In genomic region chr1:145906954-145907755, GRCh38 we compare ENCODE assay signal across 12 cellular contexts. TPM values are rescaled to one million over a fixed set of nuclear protein-coding genes. Genes with fewer than 3 reads are reported as not detected.
A peak's percentile ranks its signal among the peaks of the same experiment; 100 is the strongest.
DNase-seq lines count a peak whose midpoint lies in the region; TF ChIP-seq lines count a peak whose summit lies in the region.
"Had no signal": no experiment of that assay in that cellular context is flagged by ENCODE, and none has a peak within 500 bp of the region (broad histone marks: within the 10 kb centered on the region; RNA-seq: fewer than 3 reads in every experiment).

No MANE protein-coding gene starts in this region.

- H3K4me1 Mint-ChIP-seq in progenitor cell of endocrine pancreas (ENCODE audit: low read depth): peaks cover 2% of the 10 kb centered on the region

- no peak overlapping the region for H3K4me3 Mint-ChIP-seq in progenitor cell of endocrine pancreas (ENCODE audit: low read depth)
- H3K4me3 Mint-ChIP-seq: activated CD8-positive, alpha-beta T cell treated with anti-CD3 and anti-CD28 coated beads, Interleukin-2, amount 10 ng/mL, durations not matched to agents 7 days and 5 days; brain had no signal

- H3K27me3 Mint-ChIP-seq in progenitor cell of endocrine pancreas: peaks cover 3% of the 10 kb centered on the region

- DNase-seq in dermis blood vessel endothelial cell (peak; percentile 77), progenitor cell of endocrine pancreas (ENCODE audit: low spot score, unreplicated experiment) (no peak), activated gamma-delta T cell (lab: John Stamatoyannopoulos, UW) (no peak), NCI-H2081 treated with DMSO at 0.1 percent for 48 hours (lab: John Stamatoyannopoulos, UW) (no peak), NCI-H446 treated with DMSO at 0.1 percent for 48 hours (lab: John Stamatoyannopoulos, UW) (no peak)
- DNase-seq: activated CD8-positive, alpha-beta T cell treated with anti-CD3 and anti-CD28 coated beads, Interleukin-2, amount 10 ng/mL, durations not matched to agents 7 days and 5 days; activated gamma-delta T cell treated with Interleukin-2 at 50 U/mL for 16 hours; left lung; NCI-H1048; spleen had no signal

- no peaks in the 10 kb centered on the region for H3K9me3 Mint-ChIP-seq in progenitor cell of endocrine pancreas (ENCODE audit: low read depth)

- H3K36me3 Mint-ChIP-seq in progenitor cell of endocrine pancreas (ENCODE audit: insufficient read depth): peaks cover 2% of the 10 kb centered on the region
- H3K36me3 Mint-ChIP-seq: brain had no signal

- no peak for TF ChIP-seq CTCF in progenitor cell of endocrine pancreas (IDR thresholded peaks at IDR 0.05; ENCODE audit: unreplicated experiment)

- peak overlapping the region; percentile 57 for H3K27ac Mint-ChIP-seq in progenitor cell of endocrine pancreas
- H3K27ac Mint-ChIP-seq: activated CD8-positive, alpha-beta T cell treated with anti-CD3 and anti-CD28 coated beads, Interleukin-2, amount 10 ng/mL, durations not matched to agents 7 days and 5 days had no signal

TF ChIP-seq in PFSK-1, 5 proteins besides CTCF, POLR2A, EP300 and RAD21:
- TF ChIP-seq SIN3A (IDR thresholded peaks at IDR 0.05; ENCODE audit: borderline replicate concordance, insufficient read depth, low read length) (peak; percentile 72; the same call in 1 of the 2 replicates), TAF1 (IDR thresholded peaks at IDR 0.05; ENCODE audit: borderline replicate concordance, insufficient read depth, low read length) (peak; percentile 59; the same call in 1 of the 2 replicates), FOXP2 (optimal IDR thresholded peaks at IDR 0.05; ENCODE audit: borderline replicate concordance, extremely low read depth, extremely low read length, insufficient read depth) (no peak), POLR2AphosphoS5 (IDR thresholded peaks at IDR 0.05; ENCODE audit: low read depth, low read length) (0 out of 2 replicates have a peak, but pooled peaks have one; percentile 38), REST (IDR thresholded peaks at IDR 0.05; ENCODE audit: insufficient read depth in 1 of 2, low read depth in 2 of 2, low read length in 2 of 2) (no peak)
TF ChIP-seq in PFSK-1: peak in this region for 3.

RNA-seq across cellular contexts. Expression of gene ITGA10, which starts 2.7 kb away (rescaled TPM):
- 3.5 TPM for polyA plus RNA-seq in PFSK-1 (2012; ENCODE audit: insufficient read length, low read depth)
- total RNA-seq in dermis blood vessel endothelial cell: 3.9 and 4.6 TPM in 2 replicates
- total RNA-seq in progenitor cell of endocrine pancreas: 0.81 and 0.89 TPM in 2 replicates

RNA-seq across cellular contexts. Expression of gene PEX11B, which starts 11.4 kb away (rescaled TPM):
- polyA plus RNA-seq in PFSK-1 (2012; ENCODE audit: insufficient read length, low read depth): 16.6 TPM
- total RNA-seq in dermis blood vessel endothelial cell (34.0 and 41.4 TPM in 2 replicates), progenitor cell of endocrine pancreas (21.1 and 23.9 TPM in 2 replicates)

RNA-seq across cellular contexts. Expression of gene RBM8A, which starts 20.1 kb away (rescaled TPM):
- polyA plus RNA-seq in PFSK-1 (2012; ENCODE audit: insufficient read length, low read depth): 225 TPM
- total RNA-seq in dermis blood vessel endothelial cell (187 and 192 TPM in 2 replicates), progenitor cell of endocrine pancreas (163 and 173 TPM in 2 replicates)

RNA-seq across cellular contexts. Expression of gene ANKRD35, which starts 21.5 kb away (rescaled TPM):
- 0.35 TPM for polyA plus RNA-seq in PFSK-1 (2012; ENCODE audit: insufficient read length, low read depth)
- 0.09 and 0.17 TPM in 2 replicates for total RNA-seq in dermis blood vessel endothelial cell
- 0.31 TPM in 2 replicates for total RNA-seq in progenitor cell of endocrine pancreas

RNA-seq across cellular contexts. Expression of gene PIAS3, which starts 48.3 kb away (rescaled TPM):
- polyA plus RNA-seq in PFSK-1 (2012; ENCODE audit: insufficient read length, low read depth): 21.6 TPM
- total RNA-seq in dermis blood vessel endothelial cell (6.1 and 10.7 TPM in 2 replicates), progenitor cell of endocrine pancreas (36.9 and 38.2 TPM in 2 replicates)
